ENCODE assay signal across 8 cellular contexts in genomic region chr4:84583871-84584373, GRCh38. TPM values are rescaled to one million over a fixed set of nuclear protein-coding genes. Genes with fewer than 3 reads are reported as not detected.
DNase-seq lines count a peak whose midpoint lies in the region; ATAC-seq lines count a peak whose summit lies in the region.

No MANE protein-coding gene starts in this region.

- H3K9me3 ChIP-seq in iPS-18a (ENCODE audit: control insufficient read depth, low read depth, low read length) = no peaks in the 10 kb centered on the region

- H3K27ac Mint-ChIP-seq in activated CD8-positive, alpha-beta T cell treated with anti-CD3 and anti-CD28 coated beads, Interleukin-2, amount 10 ng/mL, durations not matched to agents 7 days and 5 days = no peak overlapping the region

- peaks cover 37% of the 10 kb centered on the region for H3K27me3 ChIP-seq in iPS-18a (ENCODE audit: control insufficient read depth, insufficient read depth, low read length)

- DNase-seq in stimulated activated CD4-positive, alpha-beta T cell treated with anti-CD3 and anti-CD28 coated beads, Interleukin-15, amount 100 ng/mL, for 24 hours = peak; percentile 4
- DNase-seq in stimulated activated CD4-positive, alpha-beta T cell treated with anti-CD3 and anti-CD28 coated beads, Interleukin-2, amount 100 ng/mL, for 24 hours = no peak
- DNase-seq in activated CD8-positive, alpha-beta T cell treated with anti-CD3 and anti-CD28 coated beads, Interleukin-2, amount 10 ng/mL, durations not matched to agents 7 days and 5 days = no peak
- peak; percentile 24 for DNase-seq in superior temporal gyrus (ENCODE audit: extremely low spot score)
- DNase-seq in ACHN = no peak
- DNase-seq in activated gamma-delta T cell treated with Interleukin-2 at 50 U/mL for 16 hours = no peak

- no peak overlapping the region for H3K27ac ChIP-seq in iPS-18a (ENCODE audit: low read length)

- CTCF ChIA-PET in activated CD8-positive, alpha-beta T cell treated with anti-CD3 and anti-CD28 coated beads, Interleukin-2, amount 10 ng/mL, durations not matched to agents 7 days and 5 days (lab: Charles Lee) = no interaction called here

- peaks cover 47% of the 10 kb centered on the region for H3K27me3 Mint-ChIP-seq in activated CD8-positive, alpha-beta T cell treated with anti-CD3 and anti-CD28 coated beads, Interleukin-2, amount 10 ng/mL, durations not matched to agents 7 days and 5 days (ENCODE audit: low read depth)

- POLR2A ChIA-PET in activated CD8-positive, alpha-beta T cell treated with anti-CD3 and anti-CD28 coated beads, Interleukin-2, amount 10 ng/mL, durations not matched to agents 7 days and 5 days (lab: Charles Lee) = no interaction called here

- H3K4me3 ChIP-seq in iPS-18a (ENCODE audit: low read length) = peak overlapping the region; percentile 90

- peak overlapping the region; percentile 70 for H3K9ac ChIP-seq in iPS-18a (ENCODE audit: low read length)

- H3K4me1 Mint-ChIP-seq in activated CD8-positive, alpha-beta T cell treated with anti-CD3 and anti-CD28 coated beads, Interleukin-2, amount 10 ng/mL, durations not matched to agents 7 days and 5 days (ENCODE audit: low read depth) = peaks cover 14% of the 10 kb centered on the region

- in situ Hi-C loops in ACHN (cut with HindIII; ENCODE audit: low pct_ligation_motif_present, low pct_unique_long_range_greater_than_20kb, low sequenced_read_pairs) = no loop called here

- H3K9me3 Mint-ChIP-seq in activated CD8-positive, alpha-beta T cell treated with anti-CD3 and anti-CD28 coated beads, Interleukin-2, amount 10 ng/mL, durations not matched to agents 7 days and 5 days (ENCODE audit: insufficient read depth) = no peaks in the 10 kb centered on the region

- H3K4me3 Mint-ChIP-seq in activated CD8-positive, alpha-beta T cell treated with anti-CD3 and anti-CD28 coated beads, Interleukin-2, amount 10 ng/mL, durations not matched to agents 7 days and 5 days = peak overlapping the region; percentile 63

- peaks cover 33% of the 10 kb centered on the region for H3K4me1 ChIP-seq in iPS-18a (ENCODE audit: control insufficient read depth, low read depth, low read length)

- H3K36me3 Mint-ChIP-seq in activated CD8-positive, alpha-beta T cell treated with anti-CD3 and anti-CD28 coated beads, Interleukin-2, amount 10 ng/mL, durations not matched to agents 7 days and 5 days (ENCODE audit: low read depth) = no peaks in the 10 kb centered on the region

- H3K36me3 ChIP-seq in iPS-18a (ENCODE audit: control insufficient read depth, low read depth, low read length) = no peaks in the 10 kb centered on the region

- ATAC-seq in activated CD8-positive, alpha-beta T cell treated with anti-CD3 and anti-CD28 coated beads, Interleukin-2, amount 10 ng/mL, durations not matched to agents 7 days and 5 days = no peak
- ATAC-seq in HG02678 (IDR thresholded peaks at IDR 0.05; ENCODE audit: unreplicated experiment) = no peak

RNA-seq across cellular contexts. Expression of gene CDS1, which starts 1.0 kb away (rescaled TPM):
- total RNA-seq in activated CD8-positive, alpha-beta T cell treated with anti-CD3 and anti-CD28 coated beads, Interleukin-2, amount 10 ng/mL, durations not matched to agents 7 days and 5 days = not detected

Comparison
In these comparisons a context has a peak if more than half of its experiments do, and no peak if none do; other contexts are left out.
1. DNase-seq: peak in stimulated activated CD4-positive, alpha-beta T cell treated with anti-CD3 and anti-CD28 coated beads, Interleukin-15, amount 100 ng/mL, for 24 hours (single experiment) and superior temporal gyrus (single experiment); none in stimulated activated CD4-positive, alpha-beta T cell treated with anti-CD3 and anti-CD28 coated beads, Interleukin-2, amount 100 ng/mL, for 24 hours (0 of 2), activated CD8-positive, alpha-beta T cell treated with anti-CD3 and anti-CD28 coated beads, Interleukin-2, amount 10 ng/mL, durations not matched to agents 7 days and 5 days (single experiment), ACHN (single experiment) and activated gamma-delta T cell treated with Interleukin-2 at 50 U/mL for 16 hours (single experiment).